1 cellular context compared by ENCODE assay signal in the genomic region with DNA sequence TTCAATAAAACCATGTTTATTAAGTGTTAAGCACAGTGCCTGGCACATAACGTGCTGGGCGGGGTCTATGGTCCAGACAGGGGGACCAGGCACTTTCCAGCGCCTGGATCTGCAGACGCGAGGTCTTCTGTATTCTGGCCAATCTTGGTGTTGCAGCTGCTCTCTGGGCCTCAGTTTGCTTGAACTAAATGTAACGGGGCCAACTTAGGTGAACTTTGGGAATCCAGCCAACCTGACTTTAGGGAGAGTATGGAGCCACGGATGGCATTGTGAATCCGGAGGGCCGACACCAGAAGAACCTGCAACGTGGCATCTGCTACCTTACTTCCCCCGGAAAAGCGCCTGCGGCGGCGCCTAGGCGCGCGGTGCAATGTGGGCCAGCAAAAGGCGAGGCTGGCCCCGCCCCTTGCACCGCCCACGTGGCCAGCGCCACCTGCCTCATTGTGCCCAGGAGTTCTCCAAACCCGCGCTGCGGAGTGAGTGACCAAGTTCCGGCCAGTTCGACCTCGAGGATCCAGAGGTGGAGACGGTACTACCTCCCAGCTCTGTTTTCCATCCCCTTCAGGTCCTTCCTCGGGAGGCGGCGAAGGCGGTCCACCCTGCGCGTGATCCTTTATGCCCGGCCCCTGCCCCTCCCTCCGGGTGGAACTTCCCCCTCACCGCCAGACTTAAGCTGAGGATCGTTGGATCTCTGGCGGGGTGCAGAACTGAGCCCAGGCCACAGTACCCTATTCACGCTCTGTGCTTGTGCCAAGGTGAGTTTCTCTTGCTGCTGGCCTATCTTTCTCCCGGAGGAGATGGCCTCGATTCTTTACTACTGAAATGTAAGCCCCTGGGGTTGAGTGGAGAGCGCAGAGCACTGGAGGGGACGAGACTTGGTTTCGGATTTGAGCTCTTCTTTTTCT.
TF ChIP-seq lines count a peak whose summit lies in the region.

A gene (plus strand): TSS at position 426 of the 905 bp plus-strand sequence. CDS start 10,969 bp downstream, outside the sequence.

TF ChIP-seq in HepG2, 621 proteins besides CTCF, POLR2A, EP300 and RAD21 (continued from another document and continues in another):
- TF ChIP-seq, protein P1, sequence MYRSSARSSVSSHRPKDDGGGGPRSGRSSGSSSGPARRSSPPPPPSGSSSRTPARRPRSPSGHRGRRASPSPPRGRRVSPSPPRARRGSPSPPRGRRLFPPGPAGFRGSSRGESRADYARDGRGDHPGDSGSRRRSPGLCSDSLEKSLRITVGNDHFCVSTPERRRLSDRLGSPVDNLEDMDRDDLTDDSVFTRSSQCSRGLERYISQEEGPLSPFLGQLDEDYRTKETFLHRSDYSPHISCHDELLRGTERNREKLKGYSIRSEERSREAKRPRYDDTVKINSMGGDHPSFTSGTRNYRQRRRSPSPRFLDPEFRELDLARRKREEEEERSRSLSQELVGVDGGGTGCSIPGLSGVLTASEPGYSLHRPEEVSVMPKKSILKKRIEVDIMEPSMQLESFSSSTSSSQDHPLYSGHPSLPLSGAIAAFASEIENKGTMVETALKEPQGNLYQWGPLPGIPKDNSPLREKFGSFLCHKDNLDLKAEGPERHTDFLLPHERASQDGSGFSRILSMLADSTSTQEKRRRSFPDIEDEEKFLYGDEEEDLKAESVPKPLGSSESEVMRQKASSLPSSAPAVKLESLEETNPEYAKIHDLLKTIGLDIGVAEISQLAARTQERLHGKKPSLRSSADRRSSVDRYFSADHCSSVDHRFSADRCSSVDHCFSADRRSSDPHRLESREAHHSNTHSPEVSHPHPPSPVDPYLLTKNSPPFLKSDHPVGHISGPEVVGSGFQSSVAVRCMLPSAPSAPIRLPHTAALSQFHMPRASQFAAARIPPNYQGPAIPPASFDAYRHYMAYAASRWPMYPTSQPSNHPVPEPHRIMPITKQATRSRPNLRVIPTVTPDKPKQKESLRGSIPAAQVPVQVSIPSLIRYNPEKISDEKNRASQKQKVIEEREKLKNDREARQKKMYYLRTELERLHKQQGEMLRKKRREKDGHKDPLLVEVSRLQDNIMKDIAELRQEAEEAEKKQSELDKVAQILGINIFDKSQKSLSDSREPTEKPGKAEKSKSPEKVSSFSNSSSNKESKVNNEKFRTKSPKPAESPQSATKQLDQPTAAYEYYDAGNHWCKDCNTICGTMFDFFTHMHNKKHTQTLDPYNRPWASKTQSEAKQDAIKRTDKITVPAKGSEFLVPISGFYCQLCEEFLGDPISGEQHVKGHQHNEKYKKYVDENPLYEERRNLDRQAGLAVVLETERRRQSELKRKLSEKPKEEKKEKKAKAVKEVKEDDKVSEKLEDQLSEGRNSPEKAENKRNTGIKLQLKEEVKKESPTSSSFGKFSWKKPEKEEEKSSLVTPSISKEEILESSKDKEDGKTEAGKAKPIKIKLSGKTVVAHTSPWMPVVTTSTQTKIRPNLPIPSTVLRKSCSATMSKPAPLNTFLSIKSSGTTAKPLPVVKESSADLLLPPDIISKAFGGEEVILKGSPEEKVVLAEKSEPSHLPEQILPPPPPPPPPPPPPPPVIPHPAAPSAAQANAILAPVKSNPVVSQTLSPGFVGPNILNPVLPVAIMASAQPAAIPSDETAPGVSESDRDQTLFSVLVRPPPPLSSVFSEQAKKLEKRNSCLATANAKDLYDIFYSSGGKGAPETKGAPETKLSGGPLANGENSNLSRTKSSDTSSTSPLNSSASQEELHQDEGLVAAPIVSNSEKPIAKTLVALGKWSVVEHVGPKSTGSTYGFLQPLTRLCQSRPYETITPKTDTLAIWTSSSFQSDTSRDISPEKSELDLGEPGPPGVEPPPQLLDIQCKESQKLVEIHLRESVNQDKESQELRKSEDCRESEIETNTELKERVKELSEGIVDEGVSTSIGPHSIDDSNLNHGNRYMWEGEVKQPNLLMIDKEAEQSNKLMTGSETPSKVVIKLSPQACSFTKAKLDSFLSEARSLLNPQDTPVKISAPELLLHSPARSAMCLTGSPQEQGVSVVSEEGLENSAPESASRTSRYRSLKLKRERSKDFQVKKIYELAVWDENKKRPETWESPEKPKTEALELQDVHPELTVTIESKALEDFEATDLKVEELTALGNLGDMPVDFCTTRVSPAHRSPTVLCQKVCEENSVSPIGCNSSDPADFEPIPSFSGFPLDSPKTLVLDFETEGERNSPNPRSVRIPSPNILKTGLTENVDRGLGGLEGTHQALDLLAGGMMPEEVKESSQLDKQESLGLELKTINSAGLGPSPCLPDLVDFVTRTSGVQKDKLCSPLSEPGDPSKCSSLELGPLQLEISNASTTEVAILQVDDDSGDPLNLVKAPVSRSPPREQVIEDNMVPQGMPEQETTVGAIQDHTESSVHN (CRISPR knock-in tag; IDR thresholded peaks at IDR 0.05): no peak; the same call in 1 of the 2 replicates
- TF ChIP-seq, protein P2, sequence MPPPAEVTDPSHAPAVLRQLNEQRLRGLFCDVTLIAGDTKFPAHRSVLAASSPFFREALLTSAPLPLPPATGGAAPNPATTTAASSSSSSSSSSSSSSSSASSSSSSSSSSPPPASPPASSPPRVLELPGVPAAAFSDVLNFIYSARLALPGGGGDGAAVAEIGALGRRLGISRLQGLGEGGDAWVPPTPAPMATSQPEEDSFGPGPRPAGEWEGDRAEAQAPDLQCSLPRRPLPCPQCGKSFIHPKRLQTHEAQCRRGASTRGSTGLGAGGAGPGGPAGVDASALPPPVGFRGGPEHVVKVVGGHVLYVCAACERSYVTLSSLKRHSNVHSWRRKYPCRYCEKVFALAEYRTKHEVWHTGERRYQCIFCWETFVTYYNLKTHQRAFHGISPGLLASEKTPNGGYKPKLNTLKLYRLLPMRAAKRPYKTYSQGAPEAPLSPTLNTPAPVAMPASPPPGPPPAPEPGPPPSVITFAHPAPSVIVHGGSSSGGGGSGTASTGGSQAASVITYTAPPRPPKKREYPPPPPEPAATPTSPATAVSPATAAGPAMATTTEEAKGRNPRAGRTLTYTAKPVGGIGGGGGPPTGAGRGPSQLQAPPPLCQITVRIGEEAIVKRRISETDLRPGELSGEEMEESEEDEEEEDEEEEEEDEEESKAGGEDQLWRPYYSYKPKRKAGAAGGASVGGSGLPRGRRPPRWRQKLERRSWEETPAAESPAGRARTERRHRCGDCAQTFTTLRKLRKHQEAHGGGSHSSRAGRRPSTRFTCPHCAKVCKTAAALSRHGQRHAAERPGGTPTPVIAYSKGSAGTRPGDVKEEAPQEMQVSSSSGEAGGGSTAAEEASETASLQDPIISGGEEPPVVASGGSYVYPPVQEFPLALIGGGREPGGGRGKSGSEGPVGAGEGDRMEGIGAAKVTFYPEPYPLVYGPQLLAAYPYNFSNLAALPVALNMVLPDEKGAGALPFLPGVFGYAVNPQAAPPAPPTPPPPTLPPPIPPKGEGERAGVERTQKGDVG (CRISPR knock-in tag; IDR thresholded peaks at IDR 0.05; ENCODE audit: borderline replicate concordance): no peak; the same call in 1 of the 2 replicates
- TF ChIP-seq, protein P3, sequence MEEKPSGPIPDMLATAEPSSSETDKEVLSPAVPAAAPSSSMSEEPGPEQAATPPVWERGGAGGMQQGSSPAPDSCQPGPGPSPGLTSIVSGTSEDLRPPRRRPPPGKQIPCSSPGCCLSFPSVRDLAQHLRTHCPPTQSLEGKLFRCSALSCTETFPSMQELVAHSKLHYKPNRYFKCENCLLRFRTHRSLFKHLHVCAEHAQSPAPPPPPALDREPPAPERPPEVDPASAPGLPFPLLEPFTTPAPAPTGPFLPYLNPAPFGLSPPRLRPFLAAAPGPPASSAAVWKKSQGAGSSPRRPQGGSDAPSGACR (CRISPR knock-in tag; IDR thresholded peaks at IDR 0.05): 0 out of 2 replicates have a peak, but pooled peaks have one; percentile 71
- TF ChIP-seq ELF4 (CRISPR knock-in tag; IDR thresholded peaks at IDR 0.05; ENCODE audit: borderline replicate concordance) (peak; percentile 23; the same call in 1 of the 2 replicates), ZSCAN20 (CRISPR knock-in tag; IDR thresholded peaks at IDR 0.05; ENCODE audit: borderline replicate concordance) (no peak), NBN (conservative IDR thresholded peaks at IDR 0.05) (no peak), ERF (CRISPR knock-in tag; IDR thresholded peaks at IDR 0.05) (peak; percentile 95), ZNF619 (CRISPR knock-in tag; IDR thresholded peaks at IDR 0.05) (no peak), REXO4 (CRISPR knock-in tag; IDR thresholded peaks at IDR 0.05; ENCODE audit: borderline replicate concordance) (0 out of 2 replicates have a peak, but pooled peaks have one; percentile 8)
- TF ChIP-seq, protein P4, sequence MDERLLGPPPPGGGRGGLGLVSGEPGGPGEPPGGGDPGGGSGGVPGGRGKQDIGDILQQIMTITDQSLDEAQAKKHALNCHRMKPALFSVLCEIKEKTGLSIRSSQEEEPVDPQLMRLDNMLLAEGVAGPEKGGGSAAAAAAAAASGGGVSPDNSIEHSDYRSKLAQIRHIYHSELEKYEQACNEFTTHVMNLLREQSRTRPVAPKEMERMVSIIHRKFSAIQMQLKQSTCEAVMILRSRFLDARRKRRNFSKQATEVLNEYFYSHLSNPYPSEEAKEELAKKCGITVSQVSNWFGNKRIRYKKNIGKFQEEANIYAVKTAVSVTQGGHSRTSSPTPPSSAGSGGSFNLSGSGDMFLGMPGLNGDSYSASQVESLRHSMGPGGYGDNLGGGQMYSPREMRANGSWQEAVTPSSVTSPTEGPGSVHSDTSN (CRISPR knock-in tag; IDR thresholded peaks at IDR 0.05): no peak
- TF ChIP-seq, protein P5, sequence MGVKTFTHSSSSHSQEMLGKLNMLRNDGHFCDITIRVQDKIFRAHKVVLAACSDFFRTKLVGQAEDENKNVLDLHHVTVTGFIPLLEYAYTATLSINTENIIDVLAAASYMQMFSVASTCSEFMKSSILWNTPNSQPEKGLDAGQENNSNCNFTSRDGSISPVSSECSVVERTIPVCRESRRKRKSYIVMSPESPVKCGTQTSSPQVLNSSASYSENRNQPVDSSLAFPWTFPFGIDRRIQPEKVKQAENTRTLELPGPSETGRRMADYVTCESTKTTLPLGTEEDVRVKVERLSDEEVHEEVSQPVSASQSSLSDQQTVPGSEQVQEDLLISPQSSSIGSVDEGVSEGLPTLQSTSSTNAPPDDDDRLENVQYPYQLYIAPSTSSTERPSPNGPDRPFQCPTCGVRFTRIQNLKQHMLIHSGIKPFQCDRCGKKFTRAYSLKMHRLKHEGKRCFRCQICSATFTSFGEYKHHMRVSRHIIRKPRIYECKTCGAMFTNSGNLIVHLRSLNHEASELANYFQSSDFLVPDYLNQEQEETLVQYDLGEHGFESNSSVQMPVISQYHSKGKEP (CRISPR knock-in tag; IDR thresholded peaks at IDR 0.05): no peak
- TF ChIP-seq, protein P6, sequence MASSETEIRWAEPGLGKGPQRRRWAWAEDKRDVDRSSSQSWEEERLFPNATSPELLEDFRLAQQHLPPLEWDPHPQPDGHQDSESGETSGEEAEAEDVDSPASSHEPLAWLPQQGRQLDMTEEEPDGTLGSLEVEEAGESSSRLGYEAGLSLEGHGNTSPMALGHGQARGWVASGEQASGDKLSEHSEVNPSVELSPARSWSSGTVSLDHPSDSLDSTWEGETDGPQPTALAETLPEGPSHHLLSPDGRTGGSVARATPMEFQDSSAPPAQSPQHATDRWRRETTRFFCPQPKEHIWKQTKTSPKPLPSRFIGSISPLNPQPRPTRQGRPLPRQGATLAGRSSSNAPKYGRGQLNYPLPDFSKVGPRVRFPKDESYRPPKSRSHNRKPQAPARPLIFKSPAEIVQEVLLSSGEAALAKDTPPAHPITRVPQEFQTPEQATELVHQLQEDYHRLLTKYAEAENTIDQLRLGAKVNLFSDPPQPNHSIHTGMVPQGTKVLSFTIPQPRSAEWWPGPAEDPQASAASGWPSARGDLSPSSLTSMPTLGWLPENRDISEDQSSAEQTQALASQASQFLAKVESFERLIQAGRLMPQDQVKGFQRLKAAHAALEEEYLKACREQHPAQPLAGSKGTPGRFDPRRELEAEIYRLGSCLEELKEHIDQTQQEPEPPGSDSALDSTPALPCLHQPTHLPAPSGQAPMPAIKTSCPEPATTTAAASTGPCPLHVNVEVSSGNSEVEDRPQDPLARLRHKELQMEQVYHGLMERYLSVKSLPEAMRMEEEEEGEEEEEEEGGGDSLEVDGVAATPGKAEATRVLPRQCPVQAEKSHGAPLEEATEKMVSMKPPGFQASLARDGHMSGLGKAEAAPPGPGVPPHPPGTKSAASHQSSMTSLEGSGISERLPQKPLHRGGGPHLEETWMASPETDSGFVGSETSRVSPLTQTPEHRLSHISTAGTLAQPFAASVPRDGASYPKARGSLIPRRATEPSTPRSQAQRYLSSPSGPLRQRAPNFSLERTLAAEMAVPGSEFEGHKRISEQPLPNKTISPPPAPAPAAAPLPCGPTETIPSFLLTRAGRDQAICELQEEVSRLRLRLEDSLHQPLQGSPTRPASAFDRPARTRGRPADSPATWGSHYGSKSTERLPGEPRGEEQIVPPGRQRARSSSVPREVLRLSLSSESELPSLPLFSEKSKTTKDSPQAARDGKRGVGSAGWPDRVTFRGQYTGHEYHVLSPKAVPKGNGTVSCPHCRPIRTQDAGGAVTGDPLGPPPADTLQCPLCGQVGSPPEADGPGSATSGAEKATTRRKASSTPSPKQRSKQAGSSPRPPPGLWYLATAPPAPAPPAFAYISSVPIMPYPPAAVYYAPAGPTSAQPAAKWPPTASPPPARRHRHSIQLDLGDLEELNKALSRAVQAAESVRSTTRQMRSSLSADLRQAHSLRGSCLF (CRISPR knock-in tag; IDR thresholded peaks at IDR 0.05; ENCODE audit: borderline replicate concordance): no peak
- TF ChIP-seq, protein P7, sequence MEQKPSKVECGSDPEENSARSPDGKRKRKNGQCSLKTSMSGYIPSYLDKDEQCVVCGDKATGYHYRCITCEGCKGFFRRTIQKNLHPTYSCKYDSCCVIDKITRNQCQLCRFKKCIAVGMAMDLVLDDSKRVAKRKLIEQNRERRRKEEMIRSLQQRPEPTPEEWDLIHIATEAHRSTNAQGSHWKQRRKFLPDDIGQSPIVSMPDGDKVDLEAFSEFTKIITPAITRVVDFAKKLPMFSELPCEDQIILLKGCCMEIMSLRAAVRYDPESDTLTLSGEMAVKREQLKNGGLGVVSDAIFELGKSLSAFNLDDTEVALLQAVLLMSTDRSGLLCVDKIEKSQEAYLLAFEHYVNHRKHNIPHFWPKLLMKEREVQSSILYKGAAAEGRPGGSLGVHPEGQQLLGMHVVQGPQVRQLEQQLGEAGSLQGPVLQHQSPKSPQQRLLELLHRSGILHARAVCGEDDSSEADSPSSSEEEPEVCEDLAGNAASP (CRISPR knock-in tag; IDR thresholded peaks at IDR 0.05; ENCODE audit: borderline replicate concordance): peak; percentile 22; the same call in 1 of the 2 replicates
- TF ChIP-seq, protein P8, sequence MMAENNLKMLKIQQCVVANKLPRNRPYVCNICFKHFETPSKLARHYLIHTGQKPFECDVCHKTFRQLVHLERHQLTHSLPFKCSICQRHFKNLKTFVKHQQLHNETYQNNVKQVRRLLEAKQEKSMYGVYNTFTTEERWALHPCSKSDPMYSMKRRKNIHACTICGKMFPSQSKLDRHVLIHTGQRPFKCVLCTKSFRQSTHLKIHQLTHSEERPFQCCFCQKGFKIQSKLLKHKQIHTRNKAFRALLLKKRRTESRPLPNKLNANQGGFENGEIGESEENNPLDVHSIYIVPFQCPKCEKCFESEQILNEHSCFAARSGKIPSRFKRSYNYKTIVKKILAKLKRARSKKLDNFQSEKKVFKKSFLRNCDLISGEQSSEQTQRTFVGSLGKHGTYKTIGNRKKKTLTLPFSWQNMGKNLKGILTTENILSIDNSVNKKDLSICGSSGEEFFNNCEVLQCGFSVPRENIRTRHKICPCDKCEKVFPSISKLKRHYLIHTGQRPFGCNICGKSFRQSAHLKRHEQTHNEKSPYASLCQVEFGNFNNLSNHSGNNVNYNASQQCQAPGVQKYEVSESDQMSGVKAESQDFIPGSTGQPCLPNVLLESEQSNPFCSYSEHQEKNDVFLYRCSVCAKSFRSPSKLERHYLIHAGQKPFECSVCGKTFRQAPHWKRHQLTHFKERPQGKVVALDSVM (CRISPR knock-in tag; IDR thresholded peaks at IDR 0.05): peak; percentile 66; the same call in 1 of the 2 replicates
